In the genomic region with DNA sequence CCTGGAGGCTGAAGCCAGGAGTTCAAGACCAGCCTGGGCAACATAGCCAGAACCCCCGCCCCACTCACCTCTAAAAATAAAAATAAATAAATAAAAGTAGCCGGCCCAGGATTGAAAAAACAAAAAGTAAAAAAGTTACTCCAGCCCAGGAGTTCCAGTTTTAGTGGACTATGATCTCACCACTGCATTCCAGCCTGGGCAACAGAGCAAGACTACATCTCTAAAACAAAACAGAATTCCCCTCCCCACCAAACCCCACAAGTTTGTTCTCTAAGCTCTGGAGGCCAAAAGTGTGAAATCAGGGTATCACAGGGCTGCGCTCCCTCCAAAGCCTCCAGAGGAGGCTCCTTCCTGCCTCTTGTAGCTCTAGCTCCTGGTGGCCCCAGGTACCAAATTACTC, we compare ENCODE assay signal across 11 cellular contexts. TPM values are rescaled to one million over a fixed set of nuclear protein-coding genes. Genes with fewer than 3 reads are reported as not detected.
DNase-seq lines count a peak whose midpoint lies in the region; ATAC-seq and TF ChIP-seq lines count a peak whose summit lies in the region.
"Had no signal": no experiment of that assay in that cellular context is flagged by ENCODE, and none has a peak within 500 bp of the region (broad histone marks: within the 10 kb centered on the region; RNA-seq: fewer than 3 reads in every experiment).

No MANE protein-coding gene starts in this region.

- peak overlapping the region; percentile 79 for H3K4me3 Mint-ChIP-seq in GM23338
- H3K4me3 Mint-ChIP-seq in activated naive CD8-positive, alpha-beta T cell = peak overlapping the region; percentile 85
- H3K4me3 Mint-ChIP-seq in naive thymus-derived CD8-positive, alpha-beta T cell = peak overlapping the region; percentile 73 to 88 (median 82)

- H3K27ac ChIP-seq in C4-2B (peak overlapping the region; percentile 95; the same call in 1 of the 2 replicates), GM23338 (ENCODE audit: low read depth) (no peak overlapping the region)

- H3K4me3 ChIP-seq in GM23338 = no peak overlapping the region

- ATAC-seq in GM23338 = no peak
- no peak for ATAC-seq in naive thymus-derived CD8-positive, alpha-beta T cell
- ATAC-seq in GM19324 (IDR thresholded peaks at IDR 0.05; ENCODE audit: low FRiP score, unreplicated experiment) = no peak

- no peak overlapping the region; the same call in 1 of the 2 replicates for H3K4me2 ChIP-seq in GM23338

- DNase-seq in GM23338 (ENCODE audit: low spot score) (no peak), cerebellar cortex (ENCODE audit: low spot score) (no peak), GM20000 (ENCODE audit: low spot score) (no peak), DMS153 (lab: John Stamatoyannopoulos, UW) (no peak)
- DNase-seq in naive thymus-derived CD8-positive, alpha-beta T cell = no peak
- DNase-seq: cortex of kidney, NCI-H2081 treated with DMSO at 0.1 percent for 48 hours had no signal

- no peaks in the 10 kb centered on the region; the same call in 2 of the 3 replicates for H3K36me3 Mint-ChIP-seq in GM23338 (ENCODE audit: low read depth)
- peaks cover 5% of the 10 kb centered on the region for H3K36me3 Mint-ChIP-seq in activated naive CD8-positive, alpha-beta T cell
- H3K36me3 Mint-ChIP-seq in naive thymus-derived CD8-positive, alpha-beta T cell = no peaks in the 10 kb centered on the region

- 0 out of 2 replicates have a peak, but pooled peaks cover 10% of the 10 kb centered on the region for H3F3A ChIP-seq in GM23338 (replicated peaks; ENCODE audit: low read depth)

- POLR2A ChIA-PET in naive thymus-derived CD8-positive, alpha-beta T cell (lab: Charles Lee) = interaction anchor here (0.9 kb wide), 1 partner anchor 49 kb away, joined by 5 read pairs; a partner anchor contains a TSS

- no peaks in the 10 kb centered on the region for H3K27me3 ChIP-seq in GM23338 (ENCODE audit: insufficient read depth)

- no peak overlapping the region for H3K27ac Mint-ChIP-seq in GM23338
- no peak overlapping the region for H3K27ac Mint-ChIP-seq in activated naive CD8-positive, alpha-beta T cell
- peak overlapping the region in 8 of 10 donors; percentile 24 to 78 (median 64) for H3K27ac Mint-ChIP-seq in naive thymus-derived CD8-positive, alpha-beta T cell

- H4K20me1 ChIP-seq in GM23338 (replicated peaks; ENCODE audit: insufficient read depth) = no peaks in the 10 kb centered on the region

- TF ChIP-seq CTCF in C4-2B (conservative IDR thresholded peaks at IDR 0.05) = no peak
- TF ChIP-seq CTCF in GM23338 (conservative IDR thresholded peaks at IDR 0.05; ENCODE audit: low read depth in 2 of 2) = no peak
- TF ChIP-seq CTCF in GM20000 (IDR thresholded peaks at IDR 0.05; ENCODE audit: extremely low read depth, missing control alignments) = no peak

- H3K4me1 Mint-ChIP-seq in GM23338 = no peaks in the 10 kb centered on the region
- H3K4me1 Mint-ChIP-seq in activated naive CD8-positive, alpha-beta T cell (ENCODE audit: low read depth) = peaks cover 39% of the 10 kb centered on the region
- H3K4me1 Mint-ChIP-seq in naive thymus-derived CD8-positive, alpha-beta T cell = peaks cover 12 to 52% (median 43%) of the 10 kb centered on the region in 4 donors

- no peak overlapping the region for H2AFZ ChIP-seq in GM23338

- peaks cover 15% of the 10 kb centered on the region for H3K27me3 Mint-ChIP-seq in GM23338 (ENCODE audit: insufficient read depth, low read depth, poor library complexity)
- no peaks in the 10 kb centered on the region for H3K27me3 Mint-ChIP-seq in activated naive CD8-positive, alpha-beta T cell
- no peaks in the 10 kb centered on the region for H3K27me3 Mint-ChIP-seq in naive thymus-derived CD8-positive, alpha-beta T cell

- H3K9me3 Mint-ChIP-seq in GM23338 = no peaks in the 10 kb centered on the region; the same call in 2 of the 3 replicates
- H3K9me3 Mint-ChIP-seq in activated naive CD8-positive, alpha-beta T cell (ENCODE audit: low read depth) = no peaks in the 10 kb centered on the region
- no peaks in the 10 kb centered on the region for H3K9me3 Mint-ChIP-seq in naive thymus-derived CD8-positive, alpha-beta T cell

- no peaks in the 10 kb centered on the region for H3K4me1 ChIP-seq in GM23338 (ENCODE audit: insufficient read depth)

- no peaks in the 10 kb centered on the region for H3K79me2 ChIP-seq in GM23338 (replicated peaks; ENCODE audit: insufficient read depth)

- no peaks in the 10 kb centered on the region; the same call in 1 of the 2 replicates for H3K9me2 ChIP-seq in GM23338 (ENCODE audit: insufficient read depth)

- H3K36me3 ChIP-seq in GM23338 (ENCODE audit: insufficient read depth) = no peaks in the 10 kb centered on the region

TF ChIP-seq in GM23338, 12 proteins besides CTCF, POLR2A, EP300 and RAD21 (continues in another document):
- TF ChIP-seq CREB1 (CRISPR knock-in tag; IDR thresholded peaks at IDR 0.05; ENCODE audit: low read depth) = no peak
- TF ChIP-seq, protein P1, sequence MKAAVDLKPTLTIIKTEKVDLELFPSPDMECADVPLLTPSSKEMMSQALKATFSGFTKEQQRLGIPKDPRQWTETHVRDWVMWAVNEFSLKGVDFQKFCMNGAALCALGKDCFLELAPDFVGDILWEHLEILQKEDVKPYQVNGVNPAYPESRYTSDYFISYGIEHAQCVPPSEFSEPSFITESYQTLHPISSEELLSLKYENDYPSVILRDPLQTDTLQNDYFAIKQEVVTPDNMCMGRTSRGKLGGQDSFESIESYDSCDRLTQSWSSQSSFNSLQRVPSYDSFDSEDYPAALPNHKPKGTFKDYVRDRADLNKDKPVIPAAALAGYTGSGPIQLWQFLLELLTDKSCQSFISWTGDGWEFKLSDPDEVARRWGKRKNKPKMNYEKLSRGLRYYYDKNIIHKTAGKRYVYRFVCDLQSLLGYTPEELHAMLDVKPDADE (IDR thresholded peaks at IDR 0.05) = no peak

RNA-seq across cellular contexts. Expression of a gene that starts 1.7 kb away (rescaled TPM):
- total RNA-seq in GM23338 (2014; rRNA removed; shearing (Covaris generic)) = 8.3 and 17.3 TPM in 2 replicates
- 3.7 and 4.6 TPM in 2 replicates for polyA plus RNA-seq in GM23338 (2016; fragmentation: Nextera tagmentation; extraction: Ambion mirVana)
- 10 to 100 TPM; 47.6 to 51.6 TPM for total RNA-seq in naive thymus-derived CD8-positive, alpha-beta T cell
- polyA plus RNA-seq in naive thymus-derived CD8-positive, alpha-beta T cell = 1 to 10 TPM; 1.5 to 6.8 (median 2.7) TPM

RNA-seq across cellular contexts. Expression of a gene that starts 34.3 kb away (rescaled TPM):
- total RNA-seq in GM23338 (2014; rRNA removed; shearing (Covaris generic)) = 42.5 and 49.5 TPM in 2 replicates
- 25.7 and 27.6 TPM in 2 replicates for polyA plus RNA-seq in GM23338 (2016; fragmentation: Nextera tagmentation; extraction: Ambion mirVana)
- 10 to 100 TPM; 73.1 to 80.8 TPM for total RNA-seq in naive thymus-derived CD8-positive, alpha-beta T cell
- 10 to 100 TPM; 16.4 to 23.5 (median 17.4) TPM for polyA plus RNA-seq in naive thymus-derived CD8-positive, alpha-beta T cell

RNA-seq across cellular contexts. Expression of a gene that starts 40.5 kb away (rescaled TPM):
- total RNA-seq in GM23338 (2014; rRNA removed; shearing (Covaris generic)) = 0.24 and 1.5 TPM in 2 replicates
- 0.19 TPM in 1 of 2 replicates, not detected in the other for polyA plus RNA-seq in GM23338 (2016; fragmentation: Nextera tagmentation; extraction: Ambion mirVana)
- total RNA-seq in naive thymus-derived CD8-positive, alpha-beta T cell = not detected
- polyA plus RNA-seq in naive thymus-derived CD8-positive, alpha-beta T cell = not detected
- total RNA-seq: kidney epithelial cell had no signal

RNA-seq across cellular contexts. Expression of a gene that starts 49.5 kb away (rescaled TPM):
- total RNA-seq in GM23338 (2014; rRNA removed; shearing (Covaris generic)) = 38.9 and 55.4 TPM in 2 replicates
- polyA plus RNA-seq in GM23338 (2016; fragmentation: Nextera tagmentation; extraction: Ambion mirVana) = 65.4 and 69.5 TPM in 2 replicates
- 10 to 100 TPM; 19.8 to 21.2 TPM for total RNA-seq in naive thymus-derived CD8-positive, alpha-beta T cell
- 10 to 100 TPM; 36.3 to 40.7 (median 38.6) TPM for polyA plus RNA-seq in naive thymus-derived CD8-positive, alpha-beta T cell

Comparison
In these comparisons a context has a peak if more than half of its experiments do, and no peak if none do; other contexts are left out.
1. H3K27ac Mint-ChIP-seq: peak in naive thymus-derived CD8-positive, alpha-beta T cell (8 of 10); none in GM23338 (single experiment) and activated naive CD8-positive, alpha-beta T cell (single experiment).
2. Peak in every context shown above with its lines, with median percentiles within 50 percentile points of each other: H3K4me3 Mint-ChIP-seq.